27 cellular contexts compared by ENCODE assay signal in genomic region chr11:106594751-106595351, GRCh38.
DNase-seq lines count a peak whose midpoint lies in the region; ATAC-seq and TF ChIP-seq lines count a peak whose summit lies in the region.
"Had no signal": no experiment of that assay in that cellular context is flagged by ENCODE, and none has a peak within 500 bp of the region (broad histone marks: within the 10 kb centered on the region; RNA-seq: fewer than 3 reads in every experiment).

No MANE protein-coding gene starts in this region.

- H3K4me3 ChIP-seq in DND-41 (ENCODE audit: low read depth in 1 of 2, low read length in 2 of 2) (no peak overlapping the region; a peak in 1 of 4 replicates), fibroblast of the aortic adventitia (ENCODE audit: low read depth, low read length) (no peak overlapping the region)
- H3K4me3 ChIP-seq: GM23248, neural progenitor cell, right atrium auricular region, upper lobe of left lung had no signal

- no peaks in the 10 kb centered on the region for H3K27me3 ChIP-seq in DND-41 (ENCODE audit: insufficient read depth, low read length, poor library complexity)
- H3K27me3 ChIP-seq: neural progenitor cell, right atrium auricular region, upper lobe of left lung had no signal

- peaks cover 54% of the 10 kb centered on the region for H3K4me1 ChIP-seq in DND-41 (ENCODE audit: insufficient read depth, low read length)
- H3K4me1 ChIP-seq: neural progenitor cell, parathyroid adenoma, right atrium auricular region, upper lobe of left lung had no signal

- H4K20me1 ChIP-seq in DND-41 (ENCODE audit: insufficient read depth, low read length) = no peaks in the 10 kb centered on the region

- H3K79me2 ChIP-seq in DND-41 (ENCODE audit: insufficient read depth, low read length) = no peaks in the 10 kb centered on the region
- H3K79me2 ChIP-seq: parathyroid adenoma had no signal

- ATAC-seq in DND-41 (ENCODE audit: insufficient read depth, low read depth) (peak; percentile 97), HG03196 (IDR thresholded peaks at IDR 0.05; ENCODE audit: unreplicated experiment) (no peak), GM18858 (IDR thresholded peaks at IDR 0.05; ENCODE audit: unreplicated experiment) (no peak)
- ATAC-seq: HepG2 had no signal

- peak overlapping the region; percentile 8; the same call in 1 of the 2 replicates for H2AFZ ChIP-seq in DND-41 (ENCODE audit: low read depth, low read length)
- H2AFZ ChIP-seq: GM23248, neural progenitor cell, parathyroid adenoma had no signal

- no peaks in the 10 kb centered on the region for H3K27me3 Mint-ChIP-seq in immature natural killer cell (ENCODE audit: low read depth in 3 of 3)
- H3K27me3 Mint-ChIP-seq: activated B cell treated with CpG ODN at 0.5 μM for 24 hours; activated CD4-positive, alpha-beta memory T cell treated with anti-CD3 and anti-CD28 coated beads for 36 hours; activated naive CD4-positive, alpha-beta T cell treated with anti-CD3 and anti-CD28 coated beads, Interleukin-2, amount 10 ng/mL, durations not matched to agents 7 days and 5 days; memory B cell had no signal

- no peak for TF ChIP-seq CTCF in DND-41 (IDR thresholded peaks at IDR 0.05; ENCODE audit: borderline replicate concordance, extremely low read depth, low read length, poor library complexity, severe bottlenecking)
- TF ChIP-seq CTCF in fibroblast of the aortic adventitia (IDR thresholded peaks at IDR 0.05; ENCODE audit: insufficient read depth, low read length) = no peak
- TF ChIP-seq CTCF in GM10266 (IDR thresholded peaks at IDR 0.05; ENCODE audit: control insufficient read depth, insufficient read depth, low read depth, missing control alignments) = no peak

- peak overlapping the region; percentile 58 for H3K9ac ChIP-seq in DND-41 (ENCODE audit: low read depth, low read length)
- H3K9ac ChIP-seq: GM23248, neural progenitor cell, parathyroid adenoma had no signal

- peak; percentile 96 for DNase-seq in DND-41
- peak; percentile 91 for DNase-seq in NCI-H510A treated with DMSO at 0.1 percent for 48 hours (lab: John Stamatoyannopoulos, UW)
- DNase-seq in fibroblast of the aortic adventitia (ENCODE audit: low read depth) = peak; percentile 15
- no peak for DNase-seq in immature natural killer cell
- DNase-seq in GM10266 (ENCODE audit: extremely low spot score) = no peak
- DNase-seq: ACHN; activated B cell treated with CpG ODN at 0.5 μM for 24 hours; activated CD4-positive, alpha-beta memory T cell treated with anti-CD3 and anti-CD28 coated beads for 36 hours; activated CD8-positive, alpha-beta memory T cell treated with anti-CD3 and anti-CD28 coated beads, Interleukin-2, amount 50 U/mL, for 4 hours; activated naive CD4-positive, alpha-beta T cell treated with anti-CD3 and anti-CD28 coated beads, Interleukin-2, amount 10 ng/mL, durations not matched to agents 7 days and 5 days; GM23248; NCI-H1092; NCI-H2029 treated with DMSO at 0.1 percent for 48 hours; NCI-H446; stimulated activated CD4-positive, alpha-beta T cell treated with anti-CD3 and anti-CD28 coated beads, Interleukin-2, amount 100 ng/mL, for 48 hours; substantia nigra; SW 1271; upper lobe of left lung had no signal

- H3K36me3 ChIP-seq in DND-41 (ENCODE audit: insufficient read depth, low read length) (no peaks in the 10 kb centered on the region), KOPT-K1 (ENCODE audit: insufficient read depth, low read length) (no peaks in the 10 kb centered on the region)
- H3K36me3 ChIP-seq: neural progenitor cell, right atrium auricular region, upper lobe of left lung had no signal

- no peak overlapping the region for H3K4me3 Mint-ChIP-seq in immature natural killer cell
- H3K4me3 Mint-ChIP-seq: activated B cell treated with CpG ODN at 0.5 μM for 24 hours; activated CD4-positive, alpha-beta memory T cell treated with anti-CD3 and anti-CD28 coated beads for 36 hours; activated naive CD4-positive, alpha-beta T cell treated with anti-CD3 and anti-CD28 coated beads, Interleukin-2, amount 10 ng/mL, durations not matched to agents 7 days and 5 days; activated T-helper 1 cell treated with anti-CD3 and anti-CD28 coated beads, Interleukin-12 subunit alpha, Interleukin-12 subunit beta, Interleukin-2, Interleukin-4 antibody, amounts not matched to agents 30 ng/mL and 10 ng/mL and 1 ng/mL, durations not matched to agents 14 hours and 24 hours and 36 hours; memory B cell; neural progenitor cell had no signal

- H3K9me3 ChIP-seq in DND-41 (ENCODE audit: insufficient read depth, low read length, severe bottlenecking) = peaks cover 14% of the 10 kb centered on the region
- peaks cover 49% of the 10 kb centered on the region for H3K9me3 ChIP-seq in KOPT-K1 (ENCODE audit: insufficient read depth, low read length, poor library complexity, severe bottlenecking)
- H3K9me3 ChIP-seq: right atrium auricular region, upper lobe of left lung had no signal

- no peak overlapping the region for H3K27ac Mint-ChIP-seq in immature natural killer cell
- H3K27ac Mint-ChIP-seq: activated B cell treated with CpG ODN at 0.5 μM for 24 hours; activated CD4-positive, alpha-beta memory T cell treated with anti-CD3 and anti-CD28 coated beads for 36 hours; activated naive CD4-positive, alpha-beta T cell treated with anti-CD3 and anti-CD28 coated beads, Interleukin-2, amount 10 ng/mL, durations not matched to agents 7 days and 5 days; activated T-helper 1 cell treated with anti-CD3 and anti-CD28 coated beads, Interleukin-12 subunit alpha, Interleukin-12 subunit beta, Interleukin-2, Interleukin-4 antibody, amounts not matched to agents 30 ng/mL and 10 ng/mL and 1 ng/mL, durations not matched to agents 14 hours and 24 hours and 36 hours; memory B cell; neural progenitor cell had no signal

- H3K4me2 ChIP-seq in DND-41 (ENCODE audit: insufficient read depth, low read length) = peak overlapping the region; percentile 50
- H3K4me2 ChIP-seq: neural progenitor cell had no signal

- peaks cover 0 to 4% (median 0%) of the 10 kb centered on the region in 3 donors for H3K36me3 Mint-ChIP-seq in immature natural killer cell
- H3K36me3 Mint-ChIP-seq: activated CD4-positive, alpha-beta memory T cell treated with anti-CD3 and anti-CD28 coated beads for 36 hours; activated naive CD4-positive, alpha-beta T cell treated with anti-CD3 and anti-CD28 coated beads, Interleukin-2, amount 10 ng/mL, durations not matched to agents 7 days and 5 days; memory B cell; neural progenitor cell had no signal

- peaks cover 15 to 66% (median 34%) of the 10 kb centered on the region in 6 donors for H3K9me3 Mint-ChIP-seq in immature natural killer cell
- H3K9me3 Mint-ChIP-seq: neural progenitor cell had no signal

- H3K27ac ChIP-seq in DND-41 (ENCODE audit: low read length) = peak overlapping the region; percentile 98
- peak overlapping the region; percentile 64 for H3K27ac ChIP-seq in KOPT-K1 (ENCODE audit: low read depth, low read length, poor library complexity, severe bottlenecking)
- H3K27ac ChIP-seq: GM23248, neural progenitor cell, parathyroid adenoma, right atrium auricular region, upper lobe of left lung had no signal

- no peaks in the 10 kb centered on the region for H3K4me1 Mint-ChIP-seq in immature natural killer cell
- H3K4me1 Mint-ChIP-seq: activated B cell treated with CpG ODN at 0.5 μM for 24 hours; activated naive CD4-positive, alpha-beta T cell treated with anti-CD3 and anti-CD28 coated beads, Interleukin-2, amount 10 ng/mL, durations not matched to agents 7 days and 5 days; memory B cell had no signal

Comparison
In these comparisons a context has a peak if more than half of its experiments do, and no peak if none do; other contexts are left out.
1. DNase-seq: peak in DND-41 (single experiment), NCI-H510A treated with DMSO at 0.1 percent for 48 hours (single experiment) and fibroblast of the aortic adventitia (single experiment); none in immature natural killer cell (0 of 3) and GM10266 (single experiment).